ENCODE assay signal across 20 cellular contexts in genomic region chr9:12065050-12065449, GRCh38.
"Had no signal": no experiment of that assay in that cellular context is flagged by ENCODE, and none has a peak within 500 bp of the region (broad histone marks: within the 10 kb centered on the region; RNA-seq: fewer than 3 reads in every experiment).

No MANE protein-coding gene starts in this region.

- H3K27me3 ChIP-seq: ascending aorta, esophagus muscularis mucosa, gastroesophageal sphincter, uterus had no signal

- ATAC-seq: activated CD4-positive, alpha-beta T cell treated with anti-CD3 and anti-CD28 coated beads for 36 hours; activated CD8-positive, alpha-beta memory T cell treated with anti-CD3 and anti-CD28 coated beads, Interleukin-2, amount 10 ng/mL, durations not matched to agents 7 days and 5 days; activated CD8-positive, alpha-beta T cell treated with anti-CD3 and anti-CD28 coated beads, Interleukin-2, amount 10 ng/mL, durations not matched to agents 7 days and 5 days; gastroesophageal sphincter; left colon; natural killer cell; right cardiac atrium; stimulated activated naive CD8-positive, alpha-beta T cell treated with anti-CD3 and anti-CD28 coated beads, Interleukin-15, Interleukin-2, amounts not matched to agents 100 U/mL and 50 U/mL, for 24 hours had no signal

- H3K4me3 ChIP-seq: ascending aorta, esophagus muscularis mucosa, gastroesophageal sphincter, thoracic aorta, uterus had no signal

- H3K9me3 ChIP-seq: ascending aorta, esophagus muscularis mucosa, gastroesophageal sphincter, thoracic aorta, uterus had no signal

- H3K27ac ChIP-seq: ascending aorta, esophagus muscularis mucosa, gastroesophageal sphincter, thoracic aorta, uterus had no signal

- H3K36me3 ChIP-seq: ascending aorta, esophagus muscularis mucosa, gastroesophageal sphincter, thoracic aorta, uterus had no signal

- H3K4me1 ChIP-seq: ascending aorta, gastroesophageal sphincter, uterus had no signal

- DNase-seq: activated CD4-positive, alpha-beta T cell treated with anti-CD3 and anti-CD28 coated beads for 36 hours; activated CD4-positive, CD25-positive, alpha-beta regulatory T cell; activated CD8-positive, alpha-beta memory T cell treated with anti-CD3 and anti-CD28 coated beads, Interleukin-2, amount 10 ng/mL, durations not matched to agents 7 days and 5 days; activated CD8-positive, alpha-beta T cell treated with anti-CD3 and anti-CD28 coated beads, Interleukin-2, amount 10 ng/mL, durations not matched to agents 7 days and 5 days; activated effector memory CD4-positive, alpha-beta T cell treated with Interleukin-2 at 50 U/mL for 16 hours; activated naive CD4-positive, alpha-beta T cell treated with Interleukin-2 at 50 U/mL for 16 hours; central memory CD4-positive, alpha-beta T cell; endodermal cell; hippocampal formation; left colon; natural killer cell; right cardiac atrium; stimulated activated CD4-positive, alpha-beta T cell treated with anti-CD3 and anti-CD28 coated beads, Interleukin-12 subunit alpha, Interleukin-12 subunit beta, amount 100 ng/mL, for 4 hours; stimulated activated CD4-positive, alpha-beta T cell treated with anti-CD3 and anti-CD28 coated beads, Interleukin-4, amount 100 ng/mL, for 1 hour; stimulated activated naive CD8-positive, alpha-beta T cell treated with anti-CD3 and anti-CD28 coated beads, Interleukin-15, Interleukin-2, amounts not matched to agents 100 U/mL and 50 U/mL, for 24 hours; uterus had no signal
